In genomic region chr15:50880651-50881114, GRCh38 we compare ENCODE assay signal across 9 cellular contexts. TPM values are rescaled to one million over a fixed set of nuclear protein-coding genes. Genes with fewer than 3 reads are reported as not detected.
DNase-seq lines count a peak whose midpoint lies in the region; ATAC-seq and TF ChIP-seq lines count a peak whose summit lies in the region.
"Had no signal": no experiment of that assay in that cellular context is flagged by ENCODE, and none has a peak within 500 bp of the region (broad histone marks: within the 10 kb centered on the region; RNA-seq: fewer than 3 reads in every experiment).

No MANE protein-coding gene starts in this region.

- peak overlapping the region; percentile 88 for H3K27ac Mint-ChIP-seq in activated T-helper 1 cell treated with anti-CD3 and anti-CD28 coated beads, Interleukin-12 subunit alpha, Interleukin-12 subunit beta, Interleukin-2, Interleukin-4 antibody, amounts not matched to agents 30 ng/mL and 10 ng/mL and 1 ng/mL, durations not matched to agents 14 hours and 24 hours and 36 hours

- intact Hi-C loops in activated T-helper 1 cell treated with anti-CD3 and anti-CD28 coated beads, Interleukin-12 subunit alpha, Interleukin-12 subunit beta, Interleukin-2, Interleukin-4 antibody, amounts not matched to agents 30 ng/mL and 10 ng/mL and 1 ng/mL, durations not matched to agents 14 hours and 24 hours and 36 hours (cut with micrococcal nuclease): loop anchor here (1.0 to 5.0 kb wide), 3 partner anchors 27 to 458 kb away; partner anchors contain the start of genes SPPL2A and USP8
- intact Hi-C loops in right cardiac atrium (cut with DNase I) (loop anchor here in 2 of 4 donors (10.0 kb wide), 2 partner anchors 206 to 216 kb away; no protein-coding TSS in a partner anchor), posterior vena cava (cut with DNase I) (loop anchor here in 1 of 2 donors (10.0 kb wide), 1 partner anchor 136 kb away; no protein-coding TSS in a partner anchor)

- H3K4me3 Mint-ChIP-seq in activated T-helper 1 cell treated with anti-CD3 and anti-CD28 coated beads, Interleukin-12 subunit alpha, Interleukin-12 subunit beta, Interleukin-2, Interleukin-4 antibody, amounts not matched to agents 30 ng/mL and 10 ng/mL and 1 ng/mL, durations not matched to agents 14 hours and 24 hours and 36 hours: peak overlapping the region; percentile 65

- WGBS in right cardiac atrium: 89% methylated on average over 2 of the region's 2 CpGs

- H3K4me3 ChIP-seq in osteoblast (ENCODE audit: insufficient read depth, low read length) (no peak overlapping the region), right cardiac atrium (ENCODE audit: low read length) (no peak overlapping the region)
- H3K4me3 ChIP-seq: lung had no signal

- ATAC-seq in GM18508 (IDR thresholded peaks at IDR 0.05; ENCODE audit: insufficient read depth, unreplicated experiment) (peak; percentile 25), HG03342 (IDR thresholded peaks at IDR 0.05; ENCODE audit: unreplicated experiment) (peak; percentile 38), right cardiac atrium (no peak), HG02763 (IDR thresholded peaks at IDR 0.05; ENCODE audit: unreplicated experiment) (no peak)

- H4K20me1 ChIP-seq in osteoblast (ENCODE audit: insufficient read depth, low read length): no peaks in the 10 kb centered on the region

- H3K9me3 ChIP-seq in osteoblast (ENCODE audit: low read depth, low read length): no peaks in the 10 kb centered on the region
- no peaks in the 10 kb centered on the region for H3K9me3 ChIP-seq in right cardiac atrium (ENCODE audit: control insufficient read depth, low read length)

- no peaks in the 10 kb centered on the region for H3K79me2 ChIP-seq in osteoblast (ENCODE audit: insufficient read depth, low read length)

- no peaks in the 10 kb centered on the region for H3K27me3 Mint-ChIP-seq in activated T-helper 1 cell treated with anti-CD3 and anti-CD28 coated beads, Interleukin-12 subunit alpha, Interleukin-12 subunit beta, Interleukin-2, Interleukin-4 antibody, amounts not matched to agents 30 ng/mL and 10 ng/mL and 1 ng/mL, durations not matched to agents 14 hours and 24 hours and 36 hours (ENCODE audit: insufficient read depth)

- H3K4me2 ChIP-seq in osteoblast (ENCODE audit: insufficient read depth, low read length): peak overlapping the region; percentile 48

- H3K27ac ChIP-seq in osteoblast (ENCODE audit: low read depth, low read length) (peak overlapping the region; percentile 85), right cardiac atrium (ENCODE audit: low read length) (no peak overlapping the region)

- DNase-seq in activated T-helper 1 cell treated with anti-CD3 and anti-CD28 coated beads, Interleukin-12 subunit alpha, Interleukin-12 subunit beta, Interleukin-2, Interleukin-4 antibody, amounts not matched to agents 30 ng/mL and 10 ng/mL and 1 ng/mL, durations not matched to agents 14 hours and 24 hours and 36 hours (ENCODE audit: low spot score): peak; percentile 29
- DNase-seq in osteoblast (ENCODE audit: insufficient read length, low spot score, missing footprints) (peak; percentile 56), NCI-H526 treated with DMSO at 0.1 percent for 48 hours (lab: John Stamatoyannopoulos, UW) (no peak), right cardiac atrium (no peak), posterior vena cava (ENCODE audit: low spot score) (no peak)

- no peaks in the 10 kb centered on the region for H3K36me3 ChIP-seq in osteoblast (ENCODE audit: insufficient read depth, low read length)

- peaks cover 83% of the 10 kb centered on the region for H3K4me1 Mint-ChIP-seq in activated T-helper 1 cell treated with anti-CD3 and anti-CD28 coated beads, Interleukin-12 subunit alpha, Interleukin-12 subunit beta, Interleukin-2, Interleukin-4 antibody, amounts not matched to agents 30 ng/mL and 10 ng/mL and 1 ng/mL, durations not matched to agents 14 hours and 24 hours and 36 hours (ENCODE audit: low read depth)

- H3K27me3 ChIP-seq in osteoblast (ENCODE audit: insufficient read depth, low read length): no peaks in the 10 kb centered on the region
- H3K27me3 ChIP-seq in right cardiac atrium (ENCODE audit: control insufficient read depth, insufficient read depth): no peaks in the 10 kb centered on the region

- no peak for TF ChIP-seq CTCF in osteoblast (IDR thresholded peaks at IDR 0.05; ENCODE audit: extremely low read depth, low read depth, low read length)

- peaks cover 4% of the 10 kb centered on the region for H3K36me3 Mint-ChIP-seq in activated T-helper 1 cell treated with anti-CD3 and anti-CD28 coated beads, Interleukin-12 subunit alpha, Interleukin-12 subunit beta, Interleukin-2, Interleukin-4 antibody, amounts not matched to agents 30 ng/mL and 10 ng/mL and 1 ng/mL, durations not matched to agents 14 hours and 24 hours and 36 hours (ENCODE audit: low read depth)

- H3K4me1 ChIP-seq in osteoblast (ENCODE audit: insufficient read depth, low read length) (peaks cover 41% of the 10 kb centered on the region), right cardiac atrium (ENCODE audit: control insufficient read depth, insufficient read depth, low read length) (no peaks in the 10 kb centered on the region)

- H3K9me3 Mint-ChIP-seq in activated T-helper 1 cell treated with anti-CD3 and anti-CD28 coated beads, Interleukin-12 subunit alpha, Interleukin-12 subunit beta, Interleukin-2, Interleukin-4 antibody, amounts not matched to agents 30 ng/mL and 10 ng/mL and 1 ng/mL, durations not matched to agents 14 hours and 24 hours and 36 hours: peaks cover 5% of the 10 kb centered on the region

- peak overlapping the region; percentile 69 for H2AFZ ChIP-seq in osteoblast (ENCODE audit: low read length)

RNA-seq across cellular contexts. Expression of gene AP4E1, which starts 27.8 kb away (rescaled TPM):
- 15.8 and 17.0 TPM in 2 replicates for total RNA-seq in activated T-helper 1 cell treated with anti-CD3 and anti-CD28 coated beads, Interleukin-12 subunit alpha, Interleukin-12 subunit beta, Interleukin-2, Interleukin-4 antibody, amounts not matched to agents 30 ng/mL and 10 ng/mL and 1 ng/mL, durations not matched to agents 14 hours and 24 hours and 36 hours
- total RNA-seq in osteoblast (19.2 and 23.3 TPM in 2 replicates), right cardiac atrium (10 to 100 TPM in 1 of 4 donors, 1 to 10 TPM in 3; 6.0 to 10.6 (median 8.0) TPM), posterior vena cava (10 to 100 TPM; 11.5 to 18.6 TPM)
- 2.5 TPM for polyA plus RNA-seq in right cardiac atrium

Comparison
In these comparisons a context has a peak if more than half of its experiments do, and no peak if none do; other contexts are left out.
1. ATAC-seq: peak in GM18508 (single experiment) and HG03342 (single experiment); none in right cardiac atrium (0 of 2) and HG02763 (single experiment).
2. DNase-seq: peak in activated T-helper 1 cell treated with anti-CD3 and anti-CD28 coated beads, Interleukin-12 subunit alpha, Interleukin-12 subunit beta, Interleukin-2, Interleukin-4 antibody, amounts not matched to agents 30 ng/mL and 10 ng/mL and 1 ng/mL, durations not matched to agents 14 hours and 24 hours and 36 hours (single experiment) and osteoblast (single experiment); none in NCI-H526 treated with DMSO at 0.1 percent for 48 hours (single experiment), right cardiac atrium (0 of 3) and posterior vena cava (single experiment).